In genomic region chr19:17098326-17098725, GRCh38 we compare ENCODE assay signal across 1 cellular context.
TF ChIP-seq lines count a peak whose summit lies in the region.

No MANE protein-coding gene starts in this region.

TF ChIP-seq in WTC11, 78 proteins besides CTCF, POLR2A, EP300 and RAD21 (continued from another document):
- TF ChIP-seq, protein P1, sequence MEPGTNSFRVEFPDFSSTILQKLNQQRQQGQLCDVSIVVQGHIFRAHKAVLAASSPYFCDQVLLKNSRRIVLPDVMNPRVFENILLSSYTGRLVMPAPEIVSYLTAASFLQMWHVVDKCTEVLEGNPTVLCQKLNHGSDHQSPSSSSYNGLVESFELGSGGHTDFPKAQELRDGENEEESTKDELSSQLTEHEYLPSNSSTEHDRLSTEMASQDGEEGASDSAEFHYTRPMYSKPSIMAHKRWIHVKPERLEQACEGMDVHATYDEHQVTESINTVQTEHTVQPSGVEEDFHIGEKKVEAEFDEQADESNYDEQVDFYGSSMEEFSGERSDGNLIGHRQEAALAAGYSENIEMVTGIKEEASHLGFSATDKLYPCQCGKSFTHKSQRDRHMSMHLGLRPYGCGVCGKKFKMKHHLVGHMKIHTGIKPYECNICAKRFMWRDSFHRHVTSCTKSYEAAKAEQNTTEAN (CRISPR knock-in tag; IDR thresholded peaks at IDR 0.05), result no peak
